In the genomic region with DNA sequence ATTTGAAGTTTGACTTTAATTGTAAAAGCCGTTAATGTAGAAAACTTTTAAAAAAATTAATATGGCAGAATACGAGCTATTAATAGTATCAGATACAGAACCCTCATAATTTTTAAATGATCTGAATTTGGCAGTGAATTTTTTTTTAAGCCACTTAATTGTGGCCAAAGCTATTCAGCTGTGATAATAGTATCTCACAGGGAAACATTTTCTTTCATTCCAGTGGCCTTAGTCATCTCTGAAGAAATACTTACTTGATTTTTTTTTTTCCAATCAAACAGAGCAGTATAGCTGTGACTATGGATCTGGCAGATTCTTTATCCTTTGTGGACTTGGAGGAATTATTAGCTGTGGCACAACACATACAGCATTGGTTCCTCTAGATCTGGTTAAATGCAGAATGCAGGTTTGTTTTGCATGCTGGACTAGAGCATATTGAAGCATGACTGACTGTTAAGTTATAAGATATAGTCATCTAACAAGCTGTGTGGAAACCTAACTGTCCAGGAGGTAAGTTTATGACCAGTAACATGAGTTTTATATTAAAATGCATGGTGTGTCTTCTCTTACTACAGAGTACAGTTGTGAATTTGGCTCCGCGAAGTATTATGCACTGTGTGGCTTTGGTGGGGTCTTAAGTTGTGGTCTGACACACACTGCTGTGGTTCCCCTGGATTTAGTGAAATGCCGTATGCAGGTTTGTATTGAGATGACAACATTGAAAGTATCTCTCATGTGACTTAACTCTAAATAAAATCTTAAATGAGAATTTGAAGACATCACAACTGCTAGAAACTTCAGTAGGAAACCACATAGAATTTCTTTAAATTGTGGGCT, we compare ENCODE assay signal across 8 cellular contexts. TPM values are rescaled to one million over a fixed set of nuclear protein-coding genes. Genes with fewer than 3 reads are reported as not detected.
DNase-seq lines count a peak whose midpoint lies in the region; ATAC-seq and TF ChIP-seq lines count a peak whose summit lies in the region.

No MANE protein-coding gene starts in this region.

- no peaks in the 10 kb centered on the region for H3K27me3 ChIP-seq in H7 (ENCODE audit: control insufficient read depth, insufficient read depth, low read length)
- H3K27me3 ChIP-seq in SU-DHL-6 (ENCODE audit: low read length): no peaks in the 10 kb centered on the region
- no peaks in the 10 kb centered on the region for H3K27me3 ChIP-seq in esophagus squamous epithelium
- no peaks in the 10 kb centered on the region for H3K27me3 ChIP-seq in prostate gland (replicated peaks; ENCODE audit: insufficient read depth)

- peak overlapping the region; percentile 94 for H3K4me2 ChIP-seq in SU-DHL-6 (ENCODE audit: low read depth, low read length, poor library complexity, severe bottlenecking)

- TF ChIP-seq CTCF in SU-DHL-6 (IDR thresholded peaks at IDR 0.05; ENCODE audit: insufficient read depth, low read length, poor library complexity, severe bottlenecking): no peak
- no peak for TF ChIP-seq CTCF in esophagus squamous epithelium (IDR thresholded peaks at IDR 0.05)
- TF ChIP-seq CTCF in prostate gland (IDR thresholded peaks at IDR 0.05): no peak

- 0 out of 2 replicates have a peak overlapping the region, but pooled peaks have one; percentile 27 for H3K27ac ChIP-seq in SU-DHL-6 (ENCODE audit: low read depth, low read length)
- H3K27ac ChIP-seq in esophagus squamous epithelium: peak overlapping the region; percentile 93 to 100 (median 100)
- peak overlapping the region in 1 of 2 donors; percentile 95 for H3K27ac ChIP-seq in prostate gland

- H3K9me2 ChIP-seq in SU-DHL-6 (replicated peaks; ENCODE audit: insufficient read depth, low read length): no peaks in the 10 kb centered on the region

- peaks cover 50% of the 10 kb centered on the region for H3K79me2 ChIP-seq in SU-DHL-6 (ENCODE audit: insufficient read depth, low read length)

- H3K9me3 ChIP-seq in SU-DHL-6 (ENCODE audit: insufficient read depth, low read length): no peaks in the 10 kb centered on the region
- no peaks in the 10 kb centered on the region for H3K9me3 ChIP-seq in esophagus squamous epithelium
- H3K9me3 ChIP-seq in prostate gland: no peaks in the 10 kb centered on the region

- WGBS in esophagus squamous epithelium, 2 donors: 24 to 37% methylated on average over 5 of the region's 5 CpGs
- WGBS in prostate gland: 35% methylated on average over 5 of the region's 5 CpGs

- H3K9ac ChIP-seq in SU-DHL-6 (ENCODE audit: low read length): peak overlapping the region; percentile 95

- no peak for ATAC-seq in GM18909 (IDR thresholded peaks at IDR 0.05; ENCODE audit: poor library complexity, unreplicated experiment)

- intact Hi-C loops in esophagus squamous epithelium (cut with DNase I) (loop anchor here (10.0 kb wide), 1 partner anchor 49 kb away; a partner anchor contains a TSS), prostate gland (cut with DNase I) (loop anchor here (10.0 kb wide), 1 partner anchor 101 kb away; no protein-coding TSS in a partner anchor)

- peaks cover 18% of the 10 kb centered on the region; the same call in 1 of the 2 replicates for H3F3A ChIP-seq in SU-DHL-6 (ENCODE audit: insufficient read depth)

- peaks cover 9 to 40% (median 10%) of the 10 kb centered on the region in 3 donors for H3K4me1 ChIP-seq in esophagus squamous epithelium
- no peaks in the 10 kb centered on the region for H3K4me1 ChIP-seq in prostate gland (replicated peaks)

- H3K36me3 ChIP-seq in H7 (replicated peaks; ENCODE audit: control insufficient read depth, insufficient read depth, low read length) (peaks cover 24% of the 10 kb centered on the region), SU-DHL-6 (ENCODE audit: low read length) (peaks cover 45% of the 10 kb centered on the region), esophagus squamous epithelium (peaks cover 19 to 50% (median 28%) of the 10 kb centered on the region in 3 donors), prostate gland (peaks cover 0 to 16% of the 10 kb centered on the region in 2 donors)

- H4K20me1 ChIP-seq in SU-DHL-6 (ENCODE audit: low read depth, low read length): peaks cover 29% of the 10 kb centered on the region

- DNase-seq in H7 (no peak), esophagus squamous epithelium (lab: John Stamatoyannopoulos, UW) (no peak), prostate gland (ENCODE audit: low spot score) (no peak), COLO668 (lab: John Stamatoyannopoulos, UW; ENCODE audit: unreplicated experiment) (no peak), Kasumi-1 (lab: John Stamatoyannopoulos, UW) (no peak), KBM-7 (no peak)

- peak overlapping the region; percentile 99 for H3K4me3 ChIP-seq in H7 (ENCODE audit: insufficient read depth, low read depth, low read length)
- H3K4me3 ChIP-seq in SU-DHL-6 (ENCODE audit: insufficient read depth, low read length, poor library complexity, severe bottlenecking): peak overlapping the region; percentile 70
- H3K4me3 ChIP-seq in esophagus squamous epithelium: peak overlapping the region; percentile 79 to 99 (median 92)
- H3K4me3 ChIP-seq in prostate gland: peak overlapping the region; percentile 90 to 98

- in situ Hi-C loops in KBM-7 (cut with MboI; ENCODE audit: low pct_unique_long_range_greater_than_20kb, low sequenced_read_pairs): no loop called here

- TF ChIP-seq POLR2A in esophagus squamous epithelium (IDR thresholded peaks at IDR 0.05): no peak
- no peak for TF ChIP-seq POLR2A in prostate gland (IDR thresholded peaks at IDR 0.05)

- no peak overlapping the region for H2AFZ ChIP-seq in SU-DHL-6 (ENCODE audit: low read depth, low read length, severe bottlenecking)

RNA-seq across cellular contexts. Expression of a gene that starts 1.9 kb away (rescaled TPM):
- total RNA-seq in H7 (2014; rRNA removed; shearing (Covaris generic)): 953 and 961 TPM in 2 replicates
- total RNA-seq in esophagus squamous epithelium (100 to 1,000 TPM; 459 to 581 (median 540) TPM), prostate gland (100 to 1,000 TPM; 376 to 489 TPM)

RNA-seq across cellular contexts. Expression of a gene that starts 49.2 kb away (rescaled TPM):
- 11.0 and 16.9 TPM in 2 replicates for total RNA-seq in H7 (2014; rRNA removed; shearing (Covaris generic))
- total RNA-seq in esophagus squamous epithelium (10 to 100 TPM in 1 of 4 donors, 1 to 10 TPM in 3; 2.9 to 10.5 (median 6.3) TPM), prostate gland (1 to 10 TPM; 6.0 to 6.5 TPM)

RNA-seq across cellular contexts. Expression of a gene that starts 49.7 kb away (rescaled TPM):
- total RNA-seq in H7 (2014; rRNA removed; shearing (Covaris generic)): 15.5 and 18.3 TPM in 2 replicates
- total RNA-seq in esophagus squamous epithelium (10 to 100 TPM in 2 of 4 donors, 1 to 10 TPM in 2; 4.1 to 11.1 (median 8.9) TPM), prostate gland (10 to 100 TPM in 1 of 2 donors, 1 to 10 TPM in 1; 9.4 to 11.6 TPM)
